ENCODE assay signal across 1 cellular context in the genomic region with DNA sequence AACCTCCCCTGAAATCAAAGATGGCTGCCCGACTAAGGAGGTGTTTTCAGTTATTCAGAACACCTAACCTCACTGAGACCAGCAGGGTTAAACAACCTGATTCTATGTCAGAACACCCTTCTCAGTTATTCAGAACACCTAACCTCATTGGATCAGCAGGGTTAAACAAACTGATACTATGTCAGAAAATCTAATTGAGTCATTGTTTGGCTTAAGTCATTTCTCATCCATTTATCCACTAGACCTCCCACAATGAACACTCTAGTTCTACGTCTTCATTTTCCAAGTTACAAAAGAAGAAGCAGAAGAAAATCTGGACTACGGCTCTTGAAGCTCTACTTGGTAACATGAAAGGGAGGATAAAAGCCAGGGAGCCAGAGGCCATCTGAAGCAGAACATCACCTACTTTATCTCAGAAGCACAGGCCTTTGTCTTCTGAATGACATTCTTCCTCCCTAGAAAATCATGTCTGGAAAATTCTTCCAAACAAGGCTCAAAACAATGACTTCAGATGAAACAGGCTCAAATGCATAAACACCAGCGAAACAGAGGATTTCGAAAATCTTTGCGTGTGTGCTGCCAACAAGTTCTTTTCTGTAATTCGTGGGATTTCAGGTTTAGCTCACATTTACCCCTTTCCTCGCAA.
TF ChIP-seq lines count a peak whose summit lies in the region.

No MANE protein-coding gene starts in this region.

TF ChIP-seq in IMR-90, 13 proteins besides CTCF, POLR2A, EP300 and RAD21:
- no peak for TF ChIP-seq RCOR1 (IDR thresholded peaks at IDR 0.05; ENCODE audit: insufficient replicate concordance, low read length)
- no peak for TF ChIP-seq CEBPB (IDR thresholded peaks at IDR 0.05; ENCODE audit: low read depth, low read length)
- no peak for TF ChIP-seq MAFK (IDR thresholded peaks at IDR 0.05; ENCODE audit: low read depth, low read length)
- no peak for TF ChIP-seq NFE2L2 (IDR thresholded peaks at IDR 0.05; ENCODE audit: low read depth, low read length)
- no peak for TF ChIP-seq CHD1 (IDR thresholded peaks at IDR 0.05; ENCODE audit: low read depth, low read length)
- no peak for TF ChIP-seq MAZ (IDR thresholded peaks at IDR 0.05; ENCODE audit: borderline replicate concordance, low read depth, low read length)
- TF ChIP-seq ELK1 (IDR thresholded peaks at IDR 0.05; ENCODE audit: borderline replicate concordance, low read depth, low read length) = no peak
- TF ChIP-seq FOS (IDR thresholded peaks at IDR 0.05; ENCODE audit: low read depth, low read length) = no peak
- no peak for TF ChIP-seq BHLHE40 (IDR thresholded peaks at IDR 0.05; ENCODE audit: low read depth, low read length)
- TF ChIP-seq RFX5 (IDR thresholded peaks at IDR 0.05; ENCODE audit: low read depth, low read length) = no peak
- TF ChIP-seq, protein P1, sequence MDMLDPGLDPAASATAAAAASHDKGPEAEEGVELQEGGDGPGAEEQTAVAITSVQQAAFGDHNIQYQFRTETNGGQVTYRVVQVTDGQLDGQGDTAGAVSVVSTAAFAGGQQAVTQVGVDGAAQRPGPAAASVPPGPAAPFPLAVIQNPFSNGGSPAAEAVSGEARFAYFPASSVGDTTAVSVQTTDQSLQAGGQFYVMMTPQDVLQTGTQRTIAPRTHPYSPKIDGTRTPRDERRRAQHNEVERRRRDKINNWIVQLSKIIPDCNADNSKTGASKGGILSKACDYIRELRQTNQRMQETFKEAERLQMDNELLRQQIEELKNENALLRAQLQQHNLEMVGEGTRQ (IDR thresholded peaks at IDR 0.05; ENCODE audit: low read depth, low read length) = no peak
- no peak for TF ChIP-seq SMC3 (IDR thresholded peaks at IDR 0.05; ENCODE audit: low read depth, low read length)
TF ChIP-seq in IMR-90: peak in this region for 0.
